ENCODE assay signal across 1 cellular context in genomic region chr11:125925247-125925740, GRCh38.
TF ChIP-seq lines count a peak whose summit lies in the region.

No MANE protein-coding gene starts in this region.

TF ChIP-seq in HepG2, 621 proteins besides CTCF, POLR2A, EP300 and RAD21 (continued from another document):
- TF ChIP-seq, protein P1, sequence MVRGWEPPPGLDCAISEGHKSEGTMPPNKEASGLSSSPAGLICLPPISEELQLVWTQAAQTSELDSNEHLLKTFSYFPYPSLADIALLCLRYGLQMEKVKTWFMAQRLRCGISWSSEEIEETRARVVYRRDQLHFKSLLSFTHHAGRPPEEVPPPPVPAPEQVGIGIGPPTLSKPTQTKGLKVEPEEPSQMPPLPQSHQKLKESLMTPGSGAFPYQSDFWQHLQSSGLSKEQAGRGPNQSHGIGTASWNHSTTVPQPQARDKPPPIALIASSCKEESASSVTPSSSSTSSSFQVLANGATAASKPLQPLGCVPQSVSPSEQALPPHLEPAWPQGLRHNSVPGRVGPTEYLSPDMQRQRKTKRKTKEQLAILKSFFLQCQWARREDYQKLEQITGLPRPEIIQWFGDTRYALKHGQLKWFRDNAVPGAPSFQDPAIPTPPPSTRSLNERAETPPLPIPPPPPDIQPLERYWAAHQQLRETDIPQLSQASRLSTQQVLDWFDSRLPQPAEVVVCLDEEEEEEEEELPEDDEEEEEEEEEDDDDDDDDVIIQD (CRISPR knock-in tag; IDR thresholded peaks at IDR 0.05; ENCODE audit: low read depth): peak; percentile 57; the same call in 1 of the 2 replicates
- TF ChIP-seq ZFYVE20 (CRISPR knock-in tag; IDR thresholded peaks at IDR 0.05; ENCODE audit: borderline replicate concordance, low read depth) (no peak), ZNF205 (CRISPR knock-in tag; IDR thresholded peaks at IDR 0.05) (peak; percentile 77), PITX1 (CRISPR knock-in tag; IDR thresholded peaks at IDR 0.05) (peak; percentile 55; the same call in 1 of the 2 replicates), SP2 (CRISPR knock-in tag; IDR thresholded peaks at IDR 0.05) (no peak), ZNF724P (CRISPR knock-in tag; IDR thresholded peaks at IDR 0.05; ENCODE audit: borderline replicate concordance) (no peak), ZNF772 (CRISPR knock-in tag; IDR thresholded peaks at IDR 0.05) (peak; percentile 54; the same call in 1 of the 2 replicates), ATF2 (CRISPR knock-in tag; IDR thresholded peaks at IDR 0.05) (peak; percentile 70; the same call in 1 of the 2 replicates), HDAC1 (CRISPR knock-in tag; IDR thresholded peaks at IDR 0.05) (0 out of 2 replicates have a peak, but pooled peaks have one; percentile 44), ZNF761 (CRISPR knock-in tag; conservative IDR thresholded peaks at IDR 0.05) (no peak), SOX5 (CRISPR knock-in tag; IDR thresholded peaks at IDR 0.05; ENCODE audit: borderline replicate concordance) (peak; percentile 28; the same call in 1 of the 2 replicates), NR2F2 (IDR thresholded peaks at IDR 0.05; ENCODE audit: borderline replicate concordance, low read depth) (no peak), ERF (CRISPR knock-in tag; IDR thresholded peaks at IDR 0.05) (peak; percentile 81), TGIF2 (CRISPR knock-in tag; IDR thresholded peaks at IDR 0.05) (peak; percentile 25; the same call in 1 of the 2 replicates), ZFX (CRISPR knock-in tag; IDR thresholded peaks at IDR 0.05; ENCODE audit: low read depth) (0 out of 2 replicates have a peak, but pooled peaks have one; percentile 42), IRF2 (CRISPR knock-in tag; IDR thresholded peaks at IDR 0.05) (peak; percentile 56; the same call in 1 of the 2 replicates), NCOA2 (CRISPR knock-in tag; IDR thresholded peaks at IDR 0.05) (peak; percentile 61), ZNF460 (CRISPR knock-in tag; IDR thresholded peaks at IDR 0.05; ENCODE audit: borderline replicate concordance) (no peak), ZNF12 (CRISPR knock-in tag; IDR thresholded peaks at IDR 0.05) (0 out of 2 replicates have a peak, but pooled peaks have one; percentile 69), FOXO1 (CRISPR knock-in tag; IDR thresholded peaks at IDR 0.05) (peak; percentile 77), ZNF317 (CRISPR knock-in tag; IDR thresholded peaks at IDR 0.05) (0 out of 2 replicates have a peak, but pooled peaks have one; percentile 40)
- TF ChIP-seq, protein P2, sequence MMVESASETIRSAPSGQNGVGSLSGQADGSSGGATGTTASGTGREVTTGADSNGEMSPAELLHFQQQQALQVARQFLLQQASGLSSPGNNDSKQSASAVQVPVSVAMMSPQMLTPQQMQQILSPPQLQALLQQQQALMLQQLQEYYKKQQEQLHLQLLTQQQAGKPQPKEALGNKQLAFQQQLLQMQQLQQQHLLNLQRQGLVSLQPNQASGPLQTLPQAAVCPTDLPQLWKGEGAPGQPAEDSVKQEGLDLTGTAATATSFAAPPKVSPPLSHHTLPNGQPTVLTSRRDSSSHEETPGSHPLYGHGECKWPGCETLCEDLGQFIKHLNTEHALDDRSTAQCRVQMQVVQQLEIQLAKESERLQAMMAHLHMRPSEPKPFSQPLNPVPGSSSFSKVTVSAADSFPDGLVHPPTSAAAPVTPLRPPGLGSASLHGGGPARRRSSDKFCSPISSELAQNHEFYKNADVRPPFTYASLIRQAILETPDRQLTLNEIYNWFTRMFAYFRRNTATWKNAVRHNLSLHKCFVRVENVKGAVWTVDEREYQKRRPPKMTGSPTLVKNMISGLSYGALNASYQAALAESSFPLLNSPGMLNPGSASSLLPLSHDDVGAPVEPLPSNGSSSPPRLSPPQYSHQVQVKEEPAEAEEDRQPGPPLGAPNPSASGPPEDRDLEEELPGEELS (CRISPR knock-in tag; IDR thresholded peaks at IDR 0.05): peak; percentile 79
